Comparison of ENCODE assay signal across 8 cellular contexts in the genomic region with DNA sequence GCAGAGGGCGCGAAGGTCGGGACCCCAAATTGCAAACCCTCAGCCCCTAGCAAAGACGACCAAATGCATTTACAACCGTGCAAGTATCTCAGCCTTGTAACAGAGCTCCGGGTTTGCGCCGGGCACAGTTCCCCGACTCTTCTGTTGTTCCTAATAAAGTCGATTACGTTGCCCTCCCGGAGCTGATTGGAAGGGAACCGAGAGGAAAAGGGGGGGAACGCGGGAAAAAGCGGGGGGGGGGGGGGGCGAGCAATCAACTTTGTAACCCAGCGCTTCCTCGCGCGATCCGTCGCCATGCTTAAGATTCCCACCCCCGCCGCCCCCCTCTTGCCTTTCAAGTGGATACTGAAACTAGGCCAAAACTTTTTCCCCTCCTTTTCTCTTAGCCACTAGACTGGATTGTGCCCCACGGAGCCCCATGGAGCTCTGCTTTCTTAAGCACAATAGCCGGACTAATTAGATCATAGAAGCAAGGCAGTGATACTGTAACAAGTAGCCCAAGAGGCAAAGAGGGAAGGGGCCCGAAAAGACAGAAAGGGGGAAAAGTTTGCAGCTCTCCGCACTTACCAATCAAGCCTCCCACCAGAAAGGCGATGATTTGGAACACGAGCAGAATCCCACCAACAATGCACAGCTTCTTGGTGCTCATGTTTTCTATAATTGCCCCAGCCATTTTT. TPM values are rescaled to one million over a fixed set of nuclear protein-coding genes. Genes with fewer than 3 reads are reported as not detected.
DNase-seq lines count a peak whose midpoint lies in the region; ATAC-seq, FAIRE-seq and TF ChIP-seq lines count a peak whose summit lies in the region.

No MANE protein-coding gene starts in this region.

- H3K9me3 Mint-ChIP-seq in activated T-helper 17 cell treated with anti-CD3 and anti-CD28 coated beads, Interleukin-2, amount 50 U/mL, for 72 hours, result no peaks in the 10 kb centered on the region
- no peaks in the 10 kb centered on the region for H3K9me3 Mint-ChIP-seq in activated CD4-positive, alpha-beta T cell treated with anti-CD3 and anti-CD28 coated beads for 36 hours (ENCODE audit: low read depth)

- H3K4me1 Mint-ChIP-seq in activated T-helper 17 cell treated with anti-CD3 and anti-CD28 coated beads, Interleukin-2, amount 50 U/mL, for 72 hours, result peaks cover 3% of the 10 kb centered on the region
- peaks cover 12% of the 10 kb centered on the region for H3K4me1 Mint-ChIP-seq in activated CD4-positive, alpha-beta T cell treated with anti-CD3 and anti-CD28 coated beads for 36 hours

- peak overlapping the region; percentile 76 for H3K27ac ChIP-seq in cardiac muscle cell
- peak overlapping the region; percentile 78 to 90 (median 80) for H3K27ac ChIP-seq in pancreas

- H3K27me3 Mint-ChIP-seq in activated T-helper 17 cell treated with anti-CD3 and anti-CD28 coated beads, Interleukin-2, amount 50 U/mL, for 72 hours, result peaks cover 43% of the 10 kb centered on the region
- H3K27me3 Mint-ChIP-seq in activated CD4-positive, alpha-beta T cell treated with anti-CD3 and anti-CD28 coated beads for 36 hours, result peaks cover 45% of the 10 kb centered on the region

- CTCF ChIA-PET in activated CD4-positive, alpha-beta T cell treated with anti-CD3 and anti-CD28 coated beads for 36 hours (lab: Charles Lee), result interaction anchor here (0.7 kb wide), 1 partner anchor 82 kb away, joined by 3 read pairs; no protein-coding TSS in a partner anchor

- no peak for ATAC-seq in activated T-helper 17 cell treated with anti-CD3 and anti-CD28 coated beads, Interleukin-2, amount 50 U/mL, for 72 hours (replicated peaks)
- ATAC-seq in pancreas, result peak; percentile 49 to 69 (median 57)
- ATAC-seq in HG02852 (IDR thresholded peaks at IDR 0.05; ENCODE audit: unreplicated experiment), result no peak
- ATAC-seq in activated CD4-positive, alpha-beta T cell treated with anti-CD3 and anti-CD28 coated beads for 36 hours, result no peak

- FAIRE-seq in pancreas (lab: Jason Lieb, UNC), result no peak

- no peak overlapping the region for H3K27ac Mint-ChIP-seq in activated T-helper 17 cell treated with anti-CD3 and anti-CD28 coated beads, Interleukin-2, amount 50 U/mL, for 72 hours
- H3K27ac Mint-ChIP-seq in activated CD4-positive, alpha-beta T cell treated with anti-CD3 and anti-CD28 coated beads for 36 hours, result no peak overlapping the region

- H3K4me1 ChIP-seq in cardiac muscle cell (ENCODE audit: low read depth) (peaks cover 20% of the 10 kb centered on the region), pancreas (peaks cover 5 to 28% (median 19%) of the 10 kb centered on the region in 3 donors)

- 0 to 1% methylated on average over 25 to 31 of the region's 31 CpGs for WGBS in pancreas, 2 donors

- H3K4me3 ChIP-seq in cardiac muscle cell (peak overlapping the region; percentile 93), pancreas (peak overlapping the region; percentile 35 to 74 (median 59))

- H3K27me3 ChIP-seq in cardiac muscle cell (peaks cover 2% of the 10 kb centered on the region), pancreas (no peaks in the 10 kb centered on the region)

- DNase-seq in AG08396 (ENCODE audit: low spot score) (peak; percentile 84), HS-27A (ENCODE audit: low read depth) (peak; percentile 50), cardiac muscle cell (ENCODE audit: low read depth in 1 of 2, low spot score in 1 of 2) (peak; percentile 67 to 85), pancreas (peak; percentile 55 to 75 (median 64)), NOMO-1 treated with DMSO at 0.1 percent for 48 hours (lab: John Stamatoyannopoulos, UW; ENCODE audit: unreplicated experiment) (no peak)
- DNase-seq in activated CD4-positive, alpha-beta T cell treated with anti-CD3 and anti-CD28 coated beads for 36 hours, result no peak

- no peaks in the 10 kb centered on the region for H3K9me3 ChIP-seq in cardiac muscle cell (ENCODE audit: low read depth)
- H3K9me3 ChIP-seq in pancreas, result no peaks in the 10 kb centered on the region

- POLR2A ChIA-PET in activated CD4-positive, alpha-beta T cell treated with anti-CD3 and anti-CD28 coated beads for 36 hours (lab: Charles Lee), result no interaction called here

- peak overlapping the region; percentile 12 for H3K4me3 Mint-ChIP-seq in activated T-helper 17 cell treated with anti-CD3 and anti-CD28 coated beads, Interleukin-2, amount 50 U/mL, for 72 hours
- H3K4me3 Mint-ChIP-seq in activated CD4-positive, alpha-beta T cell treated with anti-CD3 and anti-CD28 coated beads for 36 hours, result no peak overlapping the region

- TF ChIP-seq CTCF in cardiac muscle cell (IDR thresholded peaks at IDR 0.05; ENCODE audit: low read depth, low read length), result no peak
- no peak for TF ChIP-seq CTCF in pancreas (IDR thresholded peaks at IDR 0.05)

- H3K36me3 ChIP-seq in cardiac muscle cell (no peaks in the 10 kb centered on the region), pancreas (no peaks in the 10 kb centered on the region)

- no peaks in the 10 kb centered on the region for H3K36me3 Mint-ChIP-seq in activated T-helper 17 cell treated with anti-CD3 and anti-CD28 coated beads, Interleukin-2, amount 50 U/mL, for 72 hours (ENCODE audit: low read depth)
- H3K36me3 Mint-ChIP-seq in activated CD4-positive, alpha-beta T cell treated with anti-CD3 and anti-CD28 coated beads for 36 hours (ENCODE audit: low read depth), result no peaks in the 10 kb centered on the region

- intact Hi-C loops in pancreas (cut with DNase I), result loop anchor here in 1 of 3 donors (10.0 kb wide), 2 partner anchors 73 to 97 kb away; no protein-coding TSS in a partner anchor
- intact Hi-C loops in activated CD4-positive, alpha-beta T cell treated with anti-CD3 and anti-CD28 coated beads for 36 hours (cut with DNase I, micrococcal nuclease), result no loop called here

RNA-seq across cellular contexts. Expression of gene WLS, which starts 0.6 kb away (rescaled TPM):
- total RNA-seq in activated T-helper 17 cell treated with anti-CD3 and anti-CD28 coated beads, Interleukin-2, amount 50 U/mL, for 72 hours, result under 1 TPM in 1 of 2 donors, not detected in 1; 0.11 TPM
- total RNA-seq in cardiac muscle cell (67.7 and 114 TPM in 2 replicates), pancreas (100 to 1,000 TPM in 1 of 6 donors, 10 to 100 TPM in 5; 58.3 to 121 (median 77.8) TPM)
- polyA plus RNA-seq in cardiac muscle cell (113 and 125 TPM in 2 replicates), pancreas (10 to 100 TPM; 32.5 to 42.5 TPM)
- total RNA-seq in activated CD4-positive, alpha-beta T cell treated with anti-CD3 and anti-CD28 coated beads for 36 hours, result not detected

Comparison
In these comparisons a context has a peak if more than half of its experiments do, and no peak if none do; other contexts are left out.
1. DNase-seq: peak in AG08396 (single experiment), HS-27A (single experiment), cardiac muscle cell (2 of 2) and pancreas (6 of 6); none in NOMO-1 treated with DMSO at 0.1 percent for 48 hours (single experiment) and activated CD4-positive, alpha-beta T cell treated with anti-CD3 and anti-CD28 coated beads for 36 hours (single experiment).
2. ATAC-seq: peak in pancreas (4 of 4); none in activated T-helper 17 cell treated with anti-CD3 and anti-CD28 coated beads, Interleukin-2, amount 50 U/mL, for 72 hours (single experiment), HG02852 (single experiment) and activated CD4-positive, alpha-beta T cell treated with anti-CD3 and anti-CD28 coated beads for 36 hours (single experiment).
3. RNA of gene WLS, which starts 0.6 kb away (total RNA-seq): 67.7 to 114 TPM in cardiac muscle cell and 58.3 to 121 TPM in pancreas; 0.11 TPM in activated T-helper 17 cell treated with anti-CD3 and anti-CD28 coated beads, Interleukin-2, amount 50 U/mL, for 72 hours and not detected in activated CD4-positive, alpha-beta T cell treated with anti-CD3 and anti-CD28 coated beads for 36 hours; every median in the first group is over 10 times any median in the second.